Comparison of ENCODE assay signal across 8 cellular contexts in the genomic region with DNA sequence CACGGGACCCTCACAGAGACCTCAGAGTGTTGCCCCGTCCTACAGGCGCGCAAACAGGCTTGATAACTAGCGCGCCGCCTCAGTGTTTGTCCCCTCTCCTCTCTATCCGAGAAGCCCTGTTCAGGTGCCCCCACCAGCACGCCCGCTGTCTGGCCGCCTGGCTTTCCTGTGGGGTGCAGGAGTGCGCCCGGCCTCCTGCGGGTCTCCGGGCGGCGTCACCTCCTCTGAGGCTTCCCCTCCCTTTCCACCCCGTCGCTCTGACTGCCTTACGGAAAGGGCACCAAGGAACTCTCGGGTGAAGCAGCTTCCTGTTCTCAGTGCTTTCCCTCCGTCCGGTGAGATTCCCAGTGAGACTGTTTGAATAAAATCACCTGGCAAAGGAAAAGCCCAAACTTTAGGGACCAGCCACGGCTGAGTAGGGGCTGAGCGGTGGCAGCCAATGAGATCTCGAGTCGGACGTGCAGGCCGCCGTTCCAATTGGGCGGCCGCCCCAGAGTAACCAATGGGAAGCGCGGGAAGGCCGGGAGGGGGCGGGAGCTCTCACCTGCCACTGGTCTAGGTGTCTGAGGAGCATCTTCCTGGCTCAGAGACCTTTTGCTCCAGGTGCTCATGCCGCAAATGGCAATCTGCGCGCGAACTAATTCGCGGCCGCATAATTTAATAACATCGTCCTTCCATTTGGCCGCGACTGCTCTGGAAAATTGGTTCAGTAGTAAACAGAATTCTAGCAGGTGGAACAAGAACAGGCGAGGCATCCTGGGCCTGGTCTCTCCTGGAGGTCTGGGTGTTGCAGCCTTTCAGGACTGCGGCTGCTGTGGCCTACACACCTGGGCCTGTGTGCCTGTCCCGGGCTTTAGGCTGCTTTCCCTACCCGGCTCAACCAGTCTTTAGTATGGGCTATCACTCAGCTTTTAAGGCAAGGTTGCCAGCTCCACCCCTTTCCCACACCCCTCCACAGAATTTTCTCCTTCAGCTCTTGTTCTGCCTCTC. TPM values are rescaled to one million over a fixed set of nuclear protein-coding genes. Genes with fewer than 3 reads are reported as not detected.
DNase-seq lines count a peak whose midpoint lies in the region; ATAC-seq, FAIRE-seq and TF ChIP-seq lines count a peak whose summit lies in the region.
"Not testable (repeated sequence)": the region's sequence is repeated elsewhere in the genome, so short reads cannot be mapped to it uniquely, and the experiment has no call there.

A gene with protein sequence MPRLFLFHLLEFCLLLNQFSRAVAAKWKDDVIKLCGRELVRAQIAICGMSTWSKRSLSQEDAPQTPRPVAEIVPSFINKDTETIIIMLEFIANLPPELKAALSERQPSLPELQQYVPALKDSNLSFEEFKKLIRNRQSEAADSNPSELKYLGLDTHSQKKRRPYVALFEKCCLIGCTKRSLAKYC (minus strand): TSS at position 885 of the 990 bp plus-strand sequence. CDS start 130 bp downstream, at position 755.

- H3K4me1 Mint-ChIP-seq in CD14-positive monocyte; astrocyte (ENCODE audit: low read depth, unreplicated experiment); osteocyte (ENCODE audit: unreplicated experiment): not testable (repeated sequence)

- not testable (repeated sequence) for H3K9ac ChIP-seq in astrocyte (ENCODE audit: low read length)

- peak within 1 kb of the TSS; percentile 70 for H3K4me2 ChIP-seq in astrocyte (ENCODE audit: low read length)

- H3K36me3 Mint-ChIP-seq in CD14-positive monocyte; astrocyte (ENCODE audit: low read depth, unreplicated experiment); osteocyte (ENCODE audit: unreplicated experiment): not testable (repeated sequence)

- H3K36me3 ChIP-seq in astrocyte (ENCODE audit: insufficient read depth, low read length); left ventricle myocardium inferior: not testable (repeated sequence)

- intact Hi-C loops in CD14-positive monocyte (cut with micrococcal nuclease); left ventricle myocardium inferior (cut with micrococcal nuclease): not testable (repeated sequence)

- H3K27me3 ChIP-seq in astrocyte (ENCODE audit: insufficient read depth, low read length); left ventricle myocardium inferior (ENCODE audit: low read depth): not testable (repeated sequence)

- H3K4me1 ChIP-seq in astrocyte (ENCODE audit: insufficient read depth, low read length); left ventricle myocardium inferior: not testable (repeated sequence)

- H2AFZ ChIP-seq in astrocyte (ENCODE audit: low read depth, low read length), result peak within 1 kb of the TSS; percentile 21

- not testable (repeated sequence) for H4K20me1 ChIP-seq in astrocyte (ENCODE audit: insufficient read depth, low read length)

- H3K9me3 ChIP-seq in astrocyte (ENCODE audit: insufficient read depth, low read depth, low read length); left ventricle myocardium inferior (replicated peaks): not testable (repeated sequence)

- FAIRE-seq in GM19239 (lab: Jason Lieb, UNC), result peak; percentile 100
- peak; percentile 41 for FAIRE-seq in astrocyte (lab: Jason Lieb, UNC)

- H3K4me3 Mint-ChIP-seq in CD14-positive monocyte, result peak within 1 kb of the TSS; percentile 49 to 64
- peak within 1 kb of the TSS; percentile 17 for H3K4me3 Mint-ChIP-seq in astrocyte (ENCODE audit: unreplicated experiment)
- H3K4me3 Mint-ChIP-seq in osteocyte (ENCODE audit: unreplicated experiment), result peak within 1 kb of the TSS; percentile 45

- ATAC-seq in HG02763 (IDR thresholded peaks at IDR 0.05; ENCODE audit: unreplicated experiment), result peak; percentile 99
- ATAC-seq in HG03575 (IDR thresholded peaks at IDR 0.05; ENCODE audit: extremely low read depth, insufficient number of reproducible peaks, low FRiP score, unreplicated experiment), result peak; percentile 74

- not testable (repeated sequence) for DNase-seq in CD14-positive monocyte (ENCODE audit: low spot score); GM19239 (ENCODE audit: insufficient read length, low spot score); astrocyte (ENCODE audit: low read depth); left ventricle myocardium inferior; osteocyte (ENCODE audit: extremely low spot score, unreplicated experiment)
- DNase-seq in T-helper 2 cell, result peak in 3 of 5 experiments; percentile 3 to 28 (median 23)

- H3K27ac ChIP-seq in astrocyte (ENCODE audit: low read depth, low read length); left ventricle myocardium inferior (replicated peaks): not testable (repeated sequence)

- H3K4me3 ChIP-seq in astrocyte (ENCODE audit: insufficient read depth, low read depth, low read length), result not testable (repeated sequence)
- H3K4me3 ChIP-seq in left ventricle myocardium inferior, result peak within 1 kb of the TSS; percentile 44

- not testable (repeated sequence) for H3K79me2 ChIP-seq in astrocyte (ENCODE audit: insufficient read depth, low read length)

- not testable (repeated sequence) for TF ChIP-seq CTCF in CD14-positive monocyte (IDR thresholded peaks at IDR 0.05); astrocyte (IDR thresholded peaks at IDR 0.05; ENCODE audit: insufficient read depth, low read depth, low read length); left ventricle myocardium inferior (IDR thresholded peaks at IDR 0.05; ENCODE audit: borderline replicate concordance); osteocyte (IDR thresholded peaks at IDR 0.05)

- not testable (repeated sequence) for H3K9me3 Mint-ChIP-seq in CD14-positive monocyte; astrocyte (ENCODE audit: unreplicated experiment); osteocyte (ENCODE audit: unreplicated experiment)

- H3K27me3 Mint-ChIP-seq in CD14-positive monocyte (ENCODE audit: low read depth in 3 of 3) (peaks cover 7 to 16% (median 7%) of the 10 kb centered on the region in 3 donors), osteocyte (ENCODE audit: unreplicated experiment) (peaks cover 63% of the 10 kb centered on the region)
- H3K27me3 Mint-ChIP-seq in astrocyte (ENCODE audit: low read depth, unreplicated experiment), result not testable (repeated sequence)

- not testable (repeated sequence) for H3K27ac Mint-ChIP-seq in CD14-positive monocyte; astrocyte (ENCODE audit: unreplicated experiment); osteocyte (ENCODE audit: unreplicated experiment)

RNA-seq across cellular contexts. Expression of the gene that starts here (rescaled TPM):
- polyA plus RNA-seq in CD14-positive monocyte, result not detected
- total RNA-seq in astrocyte (0.53 TPM in 1 of 2 replicates, not detected in the other), left ventricle myocardium inferior (not detected), osteocyte (not detected in 2 replicates)
